ENCODE assay signal across 2 cellular contexts in the genomic region with DNA sequence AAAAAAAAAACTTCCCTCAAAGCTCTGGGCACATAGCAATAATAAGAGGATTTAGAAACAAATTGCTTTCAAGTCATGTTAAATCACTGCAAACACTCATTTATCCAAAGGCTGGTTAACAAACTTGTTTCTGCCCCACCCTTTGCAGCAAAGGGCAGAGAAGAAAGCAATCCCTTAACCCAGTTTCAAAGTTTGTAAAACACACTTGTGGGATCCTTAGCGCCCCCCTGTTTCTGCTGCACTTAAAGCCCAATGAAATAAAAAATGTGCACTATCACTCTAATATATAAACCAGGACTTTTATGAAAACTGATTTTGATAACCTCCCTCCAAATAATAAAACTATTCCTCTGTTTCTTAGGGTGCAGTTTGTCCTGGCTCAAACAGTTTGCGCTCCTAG.
TF ChIP-seq lines count a peak whose summit lies in the region.

No MANE protein-coding gene starts in this region.

TF ChIP-seq in SK-N-SH, 30 proteins besides CTCF, POLR2A, EP300 and RAD21 (continued from another document):
- no peak for TF ChIP-seq EZH2phosphoT487 (IDR thresholded peaks at IDR 0.05; ENCODE audit: borderline replicate concordance, low read depth)
- TF ChIP-seq GABPA (IDR thresholded peaks at IDR 0.05; ENCODE audit: low read depth) = no peak
- TF ChIP-seq RFX5 (IDR thresholded peaks at IDR 0.05; ENCODE audit: low read length) = no peak
- TF ChIP-seq MEF2A (IDR thresholded peaks at IDR 0.05; ENCODE audit: borderline replicate concordance, low read depth) = no peak
- no peak for TF ChIP-seq YY1 (IDR thresholded peaks at IDR 0.05; ENCODE audit: low read depth)
- TF ChIP-seq ELF1 (IDR thresholded peaks at IDR 0.05) = no peak
- TF ChIP-seq RCOR1 (IDR thresholded peaks at IDR 0.05; ENCODE audit: low read length) = no peak
- no peak for TF ChIP-seq RXRA (IDR thresholded peaks at IDR 0.05; ENCODE audit: borderline replicate concordance, low read depth)
- TF ChIP-seq CHD2 (IDR thresholded peaks at IDR 0.05; ENCODE audit: low read length, partially characterized antibody) = no peak
- TF ChIP-seq FOSL2 (IDR thresholded peaks at IDR 0.05; ENCODE audit: borderline replicate concordance, low read depth) = no peak
- TF ChIP-seq, protein P1, sequence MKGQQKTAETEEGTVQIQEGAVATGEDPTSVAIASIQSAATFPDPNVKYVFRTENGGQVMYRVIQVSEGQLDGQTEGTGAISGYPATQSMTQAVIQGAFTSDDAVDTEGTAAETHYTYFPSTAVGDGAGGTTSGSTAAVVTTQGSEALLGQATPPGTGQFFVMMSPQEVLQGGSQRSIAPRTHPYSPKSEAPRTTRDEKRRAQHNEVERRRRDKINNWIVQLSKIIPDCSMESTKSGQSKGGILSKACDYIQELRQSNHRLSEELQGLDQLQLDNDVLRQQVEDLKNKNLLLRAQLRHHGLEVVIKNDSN (IDR thresholded peaks at IDR 0.05; ENCODE audit: borderline replicate concordance, low read depth) = no peak
- TF ChIP-seq, protein P2, sequence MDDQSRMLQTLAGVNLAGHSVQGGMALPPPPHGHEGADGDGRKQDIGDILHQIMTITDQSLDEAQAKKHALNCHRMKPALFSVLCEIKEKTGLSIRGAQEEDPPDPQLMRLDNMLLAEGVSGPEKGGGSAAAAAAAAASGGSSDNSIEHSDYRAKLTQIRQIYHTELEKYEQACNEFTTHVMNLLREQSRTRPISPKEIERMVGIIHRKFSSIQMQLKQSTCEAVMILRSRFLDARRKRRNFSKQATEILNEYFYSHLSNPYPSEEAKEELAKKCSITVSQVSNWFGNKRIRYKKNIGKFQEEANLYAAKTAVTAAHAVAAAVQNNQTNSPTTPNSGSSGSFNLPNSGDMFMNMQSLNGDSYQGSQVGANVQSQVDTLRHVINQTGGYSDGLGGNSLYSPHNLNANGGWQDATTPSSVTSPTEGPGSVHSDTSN (IDR thresholded peaks at IDR 0.05) = no peak

TF ChIP-seq in SK-N-SH treated with all-trans-retinoic acid at 6 μM for 48 hours, 23 proteins besides CTCF, POLR2A, EP300 and RAD21:
- TF ChIP-seq, protein P3, sequence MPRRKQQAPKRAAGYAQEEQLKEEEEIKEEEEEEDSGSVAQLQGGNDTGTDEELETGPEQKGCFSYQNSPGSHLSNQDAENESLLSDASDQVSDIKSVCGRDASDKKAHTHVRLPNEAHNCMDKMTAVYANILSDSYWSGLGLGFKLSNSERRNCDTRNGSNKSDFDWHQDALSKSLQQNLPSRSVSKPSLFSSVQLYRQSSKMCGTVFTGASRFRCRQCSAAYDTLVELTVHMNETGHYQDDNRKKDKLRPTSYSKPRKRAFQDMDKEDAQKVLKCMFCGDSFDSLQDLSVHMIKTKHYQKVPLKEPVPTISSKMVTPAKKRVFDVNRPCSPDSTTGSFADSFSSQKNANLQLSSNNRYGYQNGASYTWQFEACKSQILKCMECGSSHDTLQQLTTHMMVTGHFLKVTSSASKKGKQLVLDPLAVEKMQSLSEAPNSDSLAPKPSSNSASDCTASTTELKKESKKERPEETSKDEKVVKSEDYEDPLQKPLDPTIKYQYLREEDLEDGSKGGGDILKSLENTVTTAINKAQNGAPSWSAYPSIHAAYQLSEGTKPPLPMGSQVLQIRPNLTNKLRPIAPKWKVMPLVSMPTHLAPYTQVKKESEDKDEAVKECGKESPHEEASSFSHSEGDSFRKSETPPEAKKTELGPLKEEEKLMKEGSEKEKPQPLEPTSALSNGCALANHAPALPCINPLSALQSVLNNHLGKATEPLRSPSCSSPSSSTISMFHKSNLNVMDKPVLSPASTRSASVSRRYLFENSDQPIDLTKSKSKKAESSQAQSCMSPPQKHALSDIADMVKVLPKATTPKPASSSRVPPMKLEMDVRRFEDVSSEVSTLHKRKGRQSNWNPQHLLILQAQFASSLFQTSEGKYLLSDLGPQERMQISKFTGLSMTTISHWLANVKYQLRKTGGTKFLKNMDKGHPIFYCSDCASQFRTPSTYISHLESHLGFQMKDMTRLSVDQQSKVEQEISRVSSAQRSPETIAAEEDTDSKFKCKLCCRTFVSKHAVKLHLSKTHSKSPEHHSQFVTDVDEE (CRISPR knock-in tag; IDR thresholded peaks at IDR 0.05) = no peak
- TF ChIP-seq TOX (CRISPR knock-in tag; IDR thresholded peaks at IDR 0.05; ENCODE audit: borderline replicate concordance) (no peak), SNAI2 (CRISPR knock-in tag; IDR thresholded peaks at IDR 0.05) (no peak), ZNF565 (CRISPR knock-in tag; conservative IDR thresholded peaks at IDR 0.05; ENCODE audit: low read depth) (no peak), ZNF8 (CRISPR knock-in tag; IDR thresholded peaks at IDR 0.05) (no peak), ZFP30 (CRISPR knock-in tag; IDR thresholded peaks at IDR 0.05) (no peak)
